In genomic region chr9:96423322-96423984, GRCh38 we compare ENCODE assay signal across 1 cellular context.
A peak's percentile ranks its signal among the peaks of the same experiment; 100 is the strongest.
TF ChIP-seq lines count a peak whose summit lies in the region.

No MANE protein-coding gene starts in this region.

TF ChIP-seq in HepG2, 621 proteins besides CTCF, POLR2A, EP300 and RAD21 (continued from another document and continues in another):
- TF ChIP-seq ZBTB49 (CRISPR knock-in tag; IDR thresholded peaks at IDR 0.05; ENCODE audit: borderline replicate concordance) (no peak), KAT7 (CRISPR knock-in tag; IDR thresholded peaks at IDR 0.05; ENCODE audit: borderline replicate concordance) (no peak), HNF4G (IDR thresholded peaks at IDR 0.05; ENCODE audit: borderline replicate concordance, low read depth, low read length) (no peak), HNF4G (CRISPR knock-in tag; IDR thresholded peaks at IDR 0.05; ENCODE audit: borderline replicate concordance, low read depth) (no peak), MAFK (conservative IDR thresholded peaks at IDR 0.05 in 1 of 2, IDR thresholded peaks at IDR 0.05 in 1 of 2; ENCODE audit: low read length in 2 of 2) (no peak), ZNF704 (CRISPR knock-in tag; IDR thresholded peaks at IDR 0.05; ENCODE audit: borderline replicate concordance) (no peak), TRAFD1 (CRISPR knock-in tag; IDR thresholded peaks at IDR 0.05; ENCODE audit: borderline replicate concordance) (no peak), PRDM10 (CRISPR knock-in tag; IDR thresholded peaks at IDR 0.05; ENCODE audit: low read depth) (peak; percentile 49; the same call in 1 of the 2 replicates), MYPOP (CRISPR knock-in tag; IDR thresholded peaks at IDR 0.05) (no peak), DBP (CRISPR knock-in tag; IDR thresholded peaks at IDR 0.05; ENCODE audit: not compliant biosample characterization) (no peak), ELF4 (CRISPR knock-in tag; IDR thresholded peaks at IDR 0.05; ENCODE audit: borderline replicate concordance) (no peak), ELF1 (CRISPR knock-in tag; IDR thresholded peaks at IDR 0.05) (no peak), NFYC (CRISPR knock-in tag; IDR thresholded peaks at IDR 0.05) (peak; percentile 22; the same call in 1 of the 2 replicates), CBFB (CRISPR knock-in tag; IDR thresholded peaks at IDR 0.05) (no peak), TRIM22 (IDR thresholded peaks at IDR 0.05) (no peak), ZNF296 (CRISPR knock-in tag; conservative IDR thresholded peaks at IDR 0.05) (no peak), TERF1 (CRISPR knock-in tag; IDR thresholded peaks at IDR 0.05) (no peak), ZBTB39 (CRISPR knock-in tag; IDR thresholded peaks at IDR 0.05) (no peak), ZBTB1 (CRISPR knock-in tag; IDR thresholded peaks at IDR 0.05; ENCODE audit: borderline replicate concordance) (no peak), ZXDC (CRISPR knock-in tag; IDR thresholded peaks at IDR 0.05) (no peak), ZBTB33 (CRISPR knock-in tag; IDR thresholded peaks at IDR 0.05) (no peak), E2F1 (CRISPR knock-in tag; IDR thresholded peaks at IDR 0.05) (no peak), ARNT (IDR thresholded peaks at IDR 0.05) (no peak), HES4 (CRISPR knock-in tag; IDR thresholded peaks at IDR 0.05; ENCODE audit: borderline replicate concordance) (0 out of 2 replicates have a peak, but pooled peaks have one; percentile 48), ZNF614 (CRISPR knock-in tag; IDR thresholded peaks at IDR 0.05; ENCODE audit: borderline replicate concordance) (no peak), ZFY (CRISPR knock-in tag; IDR thresholded peaks at IDR 0.05) (no peak), ZNF496 (CRISPR knock-in tag; IDR thresholded peaks at IDR 0.05; ENCODE audit: insufficient replicate concordance) (no peak), RFX1 (IDR thresholded peaks at IDR 0.05) (no peak), ZNF605 (CRISPR knock-in tag; IDR thresholded peaks at IDR 0.05) (0 out of 2 replicates have a peak, but pooled peaks have one; percentile 54), ZNF607 (CRISPR knock-in tag; IDR thresholded peaks at IDR 0.05; ENCODE audit: borderline replicate concordance) (no peak), MAF1 (CRISPR knock-in tag; IDR thresholded peaks at IDR 0.05; ENCODE audit: borderline replicate concordance) (no peak), ZNF160 (CRISPR knock-in tag; IDR thresholded peaks at IDR 0.05) (no peak), AHR (CRISPR knock-in tag; IDR thresholded peaks at IDR 0.05) (no peak), FLYWCH1 (CRISPR knock-in tag; IDR thresholded peaks at IDR 0.05) (no peak), RORA (CRISPR knock-in tag; IDR thresholded peaks at IDR 0.05) (no peak), KLF12 (CRISPR knock-in tag; IDR thresholded peaks at IDR 0.05; ENCODE audit: borderline replicate concordance) (no peak)
